In genomic region chr5:178114325-178115135, GRCh38 we compare ENCODE assay signal across 8 cellular contexts. TPM values are rescaled to one million over a fixed set of nuclear protein-coding genes. Genes with fewer than 3 reads are reported as not detected.
A peak's percentile ranks its signal among the peaks of the same experiment; 100 is the strongest.
DNase-seq lines count a peak whose midpoint lies in the region; ATAC-seq and TF ChIP-seq lines count a peak whose summit lies in the region.

No MANE protein-coding gene starts in this region.

- peak overlapping the region; percentile 43 for H3K27ac Mint-ChIP-seq in activated CD8-positive, alpha-beta T cell treated with anti-CD3 and anti-CD28 coated beads, Interleukin-2, amount 10 ng/mL, durations not matched to agents 7 days and 5 days

- no peaks in the 10 kb centered on the region for H3K9me3 Mint-ChIP-seq in activated CD8-positive, alpha-beta T cell treated with anti-CD3 and anti-CD28 coated beads, Interleukin-2, amount 10 ng/mL, durations not matched to agents 7 days and 5 days (ENCODE audit: insufficient read depth)

- peak overlapping the region; percentile 64 for H3K4me3 ChIP-seq in parathyroid adenoma (ENCODE audit: low read depth, low read length)

- peak overlapping the region; percentile 77 for H3K4me3 Mint-ChIP-seq in activated CD8-positive, alpha-beta T cell treated with anti-CD3 and anti-CD28 coated beads, Interleukin-2, amount 10 ng/mL, durations not matched to agents 7 days and 5 days

- H2AFZ ChIP-seq in parathyroid adenoma: peak overlapping the region; percentile 79

- TF ChIP-seq CTCF in parathyroid adenoma (IDR thresholded peaks at IDR 0.05): no peak

- H3K27me3 Mint-ChIP-seq in activated CD8-positive, alpha-beta T cell treated with anti-CD3 and anti-CD28 coated beads, Interleukin-2, amount 10 ng/mL, durations not matched to agents 7 days and 5 days (ENCODE audit: low read depth): peaks cover 22% of the 10 kb centered on the region

- peak; percentile 34 for ATAC-seq in activated CD8-positive, alpha-beta T cell treated with anti-CD3 and anti-CD28 coated beads, Interleukin-2, amount 10 ng/mL, durations not matched to agents 7 days and 5 days
- ATAC-seq in esophagus mucosa (peak; percentile 45), GM21367 (IDR thresholded peaks at IDR 0.05; ENCODE audit: unreplicated experiment) (no peak)

- peak overlapping the region; percentile 61 for H3K27ac ChIP-seq in parathyroid adenoma

- no peaks in the 10 kb centered on the region for H3K9me3 ChIP-seq in parathyroid adenoma (ENCODE audit: control insufficient read depth, low read length)

- DNase-seq in activated T-cell treated with anti-CD3 and anti-CD28 coated beads for 1 hour (ENCODE audit: low read depth) (peak; percentile 42), activated T-cell treated with anti-CD3 and anti-CD28 coated beads for 4 hours (no peak), NCI-H524 treated with DMSO at 0.1 percent for 48 hours (lab: John Stamatoyannopoulos, UW) (no peak), iPS-NIHi7 (ENCODE audit: extremely low spot score) (no peak)
- peak; percentile 57 for DNase-seq in activated CD8-positive, alpha-beta T cell treated with anti-CD3 and anti-CD28 coated beads, Interleukin-2, amount 10 ng/mL, durations not matched to agents 7 days and 5 days

- peak overlapping the region; percentile 0 for H3K9ac ChIP-seq in parathyroid adenoma

- H3K79me2 ChIP-seq in parathyroid adenoma: peaks cover 3% of the 10 kb centered on the region

- H3K4me1 Mint-ChIP-seq in activated CD8-positive, alpha-beta T cell treated with anti-CD3 and anti-CD28 coated beads, Interleukin-2, amount 10 ng/mL, durations not matched to agents 7 days and 5 days (ENCODE audit: low read depth): peaks cover 41% of the 10 kb centered on the region

- POLR2A ChIA-PET in activated CD8-positive, alpha-beta T cell treated with anti-CD3 and anti-CD28 coated beads, Interleukin-2, amount 10 ng/mL, durations not matched to agents 7 days and 5 days (lab: Charles Lee): no interaction called here

- CTCF ChIA-PET in activated CD8-positive, alpha-beta T cell treated with anti-CD3 and anti-CD28 coated beads, Interleukin-2, amount 10 ng/mL, durations not matched to agents 7 days and 5 days (lab: Charles Lee): interaction anchor here (1.0 to 1.3 kb wide), 4 partner anchors 9 to 39 kb away, joined by 3 to 4 read pairs (median 4); partner anchors contain the start of gene NHP2

- no peaks in the 10 kb centered on the region for H3K36me3 ChIP-seq in parathyroid adenoma (ENCODE audit: control insufficient read depth, insufficient read depth, low read length)

- H3K27me3 ChIP-seq in parathyroid adenoma (ENCODE audit: control insufficient read depth, insufficient read depth, low read length): no peaks in the 10 kb centered on the region

- peaks cover 7% of the 10 kb centered on the region for H3K4me1 ChIP-seq in parathyroid adenoma

- peak overlapping the region; percentile 89 for H3K4me2 ChIP-seq in parathyroid adenoma (ENCODE audit: low read length)

- no peaks in the 10 kb centered on the region for H3K36me3 Mint-ChIP-seq in activated CD8-positive, alpha-beta T cell treated with anti-CD3 and anti-CD28 coated beads, Interleukin-2, amount 10 ng/mL, durations not matched to agents 7 days and 5 days (ENCODE audit: low read depth)

RNA-seq across cellular contexts. Expression of gene N4BP3, which starts 1.2 kb away (rescaled TPM):
- 1 to 10 TPM; 5.9 to 6.1 TPM for total RNA-seq in activated CD8-positive, alpha-beta T cell treated with anti-CD3 and anti-CD28 coated beads, Interleukin-2, amount 10 ng/mL, durations not matched to agents 7 days and 5 days
- 16.5 TPM for total RNA-seq in esophagus mucosa

RNA-seq across cellular contexts. Expression of gene RMND5B, which starts 16.3 kb away (rescaled TPM):
- total RNA-seq in activated CD8-positive, alpha-beta T cell treated with anti-CD3 and anti-CD28 coated beads, Interleukin-2, amount 10 ng/mL, durations not matched to agents 7 days and 5 days: 1 to 10 TPM; 3.8 to 6.0 TPM
- total RNA-seq in esophagus mucosa: 71.5 TPM

RNA-seq across cellular contexts. Expression of gene NHP2, which starts 39.2 kb away (rescaled TPM):
- total RNA-seq in activated CD8-positive, alpha-beta T cell treated with anti-CD3 and anti-CD28 coated beads, Interleukin-2, amount 10 ng/mL, durations not matched to agents 7 days and 5 days: 100 to 1,000 TPM; 176 to 184 TPM
- 179 TPM for total RNA-seq in esophagus mucosa

Comparison
In these comparisons a context has a peak if more than half of its experiments do, and no peak if none do; other contexts are left out.
1. DNase-seq: peak in activated T-cell treated with anti-CD3 and anti-CD28 coated beads for 1 hour (single experiment) and activated CD8-positive, alpha-beta T cell treated with anti-CD3 and anti-CD28 coated beads, Interleukin-2, amount 10 ng/mL, durations not matched to agents 7 days and 5 days (single experiment); none in activated T-cell treated with anti-CD3 and anti-CD28 coated beads for 4 hours (single experiment), NCI-H524 treated with DMSO at 0.1 percent for 48 hours (single experiment) and iPS-NIHi7 (single experiment).
2. RNA of gene RMND5B, which starts 16.3 kb away (total RNA-seq): 71.5 TPM in esophagus mucosa (single experiment); 3.8 to 6.0 TPM in activated CD8-positive, alpha-beta T cell treated with anti-CD3 and anti-CD28 coated beads, Interleukin-2, amount 10 ng/mL, durations not matched to agents 7 days and 5 days; every median in the first group is over 10 times any median in the second.